ENCODE assay signal across 8 cellular contexts in the genomic region with DNA sequence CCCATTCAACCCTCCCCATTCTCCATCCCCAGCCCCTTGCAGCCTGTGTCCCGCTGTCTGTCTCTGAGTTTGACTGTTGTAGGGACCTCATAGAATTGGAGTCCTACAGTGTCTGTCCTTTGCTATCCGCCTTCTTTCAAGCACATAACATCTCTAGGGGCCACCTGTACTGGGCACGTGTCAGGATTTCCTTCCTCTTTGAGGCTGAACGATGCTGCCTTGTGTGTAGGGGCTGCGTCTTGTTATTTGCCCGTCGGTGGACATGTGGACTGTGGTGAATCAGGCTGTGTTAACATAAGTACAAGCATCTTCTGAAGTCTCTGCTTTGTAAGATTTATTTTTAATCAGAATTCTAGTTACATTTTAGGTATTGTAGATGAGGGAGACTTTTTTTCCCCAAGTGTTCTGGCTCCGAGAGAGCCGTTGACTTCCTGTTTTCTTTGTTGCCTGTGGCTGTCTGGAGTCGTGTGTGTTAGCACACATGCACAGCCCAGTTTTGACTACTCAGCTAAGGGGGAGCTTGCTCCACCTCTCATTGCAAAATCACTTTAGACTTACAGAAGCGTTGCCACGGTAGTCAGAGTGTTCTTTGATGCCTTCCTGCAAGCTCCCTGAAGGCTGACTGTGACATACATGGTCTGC. TPM values are rescaled to one million over a fixed set of nuclear protein-coding genes. Genes with fewer than 3 reads are reported as not detected.
DNase-seq lines count a peak whose midpoint lies in the region; ATAC-seq and TF ChIP-seq lines count a peak whose summit lies in the region.

No MANE protein-coding gene starts in this region.

- H3K27ac ChIP-seq in DOHH2 (ENCODE audit: low read depth, low read length) (peak overlapping the region; percentile 67), duodenal mucosa (ENCODE audit: low read depth, low read length) (no peak overlapping the region), SJCRH30 (no peak overlapping the region)

- no TSS peak for BruUV-seq in Caco-2 (replicated peaks; lab: Mats Ljungman, UMichigan)

- H3K9me3 Mint-ChIP-seq in natural killer cell (no peaks in the 10 kb centered on the region), mesothelial cell of epicardium (no peaks in the 10 kb centered on the region), Caco-2 (ENCODE audit: unreplicated experiment) (no peaks in the 10 kb centered on the region)

- CTCF ChIA-PET in Caco-2 (lab: Charles Lee) = no interaction called here

- H3K27me3 ChIP-seq in DOHH2 (ENCODE audit: control insufficient read depth, low read length) (no peaks in the 10 kb centered on the region), duodenal mucosa (ENCODE audit: control insufficient read depth in 1 of 2, insufficient read depth in 2 of 2, low read length in 2 of 2) (no peaks in the 10 kb centered on the region), SJCRH30 (no peaks in the 10 kb centered on the region), Caco-2 (replicated peaks; ENCODE audit: control insufficient read depth, insufficient read depth, low read length) (no peaks in the 10 kb centered on the region)

- H3K27ac Mint-ChIP-seq in natural killer cell (peak overlapping the region; percentile 44 to 58), mesothelial cell of epicardium (no peak overlapping the region), Caco-2 (ENCODE audit: unreplicated experiment) (no peak overlapping the region)

- DNase-seq in T-helper 1 cell (peak in 3 of 5 donors; percentile 23 to 66 (median 25)), natural killer cell (no peak), SJCRH30 (no peak), mesothelial cell of epicardium (ENCODE audit: low spot score in 2 of 2, unreplicated experiment in 2 of 2) (no peak), Caco-2 (no peak)

- peak; percentile 50 to 84 (median 82) for ATAC-seq in natural killer cell
- no peak for ATAC-seq in HG03432 (IDR thresholded peaks at IDR 0.05; ENCODE audit: unreplicated experiment)

- H3K4me1 ChIP-seq in DOHH2 (ENCODE audit: control insufficient read depth, low read length) (peaks cover 20% of the 10 kb centered on the region), duodenal mucosa (ENCODE audit: control insufficient read depth in 1 of 2, insufficient read depth in 2 of 2, low read length in 2 of 2) (peaks cover 23 to 25% of the 10 kb centered on the region in 2 donors), SJCRH30 (no peaks in the 10 kb centered on the region), Caco-2 (no peaks in the 10 kb centered on the region)

- TF ChIP-seq CTCF in DOHH2 (IDR thresholded peaks at IDR 0.05; ENCODE audit: low read depth, low read length, poor library complexity, severe bottlenecking) (no peak), natural killer cell (IDR thresholded peaks at IDR 0.05) (no peak), mesothelial cell of epicardium (IDR thresholded peaks at IDR 0.05; ENCODE audit: unreplicated experiment) (no peak), Caco-2 (IDR thresholded peaks at IDR 0.05; ENCODE audit: insufficient read depth in 1 of 2, low read depth in 1 of 2, low read length in 1 of 2, severe bottlenecking in 1 of 2, unreplicated experiment in 1 of 2) (no peak)

- H3K4me3 Mint-ChIP-seq in natural killer cell (peak overlapping the region; percentile 45), mesothelial cell of epicardium (no peak overlapping the region), Caco-2 (ENCODE audit: unreplicated experiment) (no peak overlapping the region)

- H3K36me3 ChIP-seq in DOHH2 (ENCODE audit: control insufficient read depth, low read length) = peaks cover 71% of the 10 kb centered on the region
- H3K36me3 ChIP-seq in duodenal mucosa (ENCODE audit: control insufficient read depth in 1 of 2, insufficient read depth in 2 of 2, low read length in 2 of 2) = peaks cover 51 to 76% of the 10 kb centered on the region in 2 donors
- peaks cover 91% of the 10 kb centered on the region for H3K36me3 ChIP-seq in SJCRH30
- H3K36me3 ChIP-seq in Caco-2 (ENCODE audit: control insufficient read depth, insufficient read depth, low read length) = peaks cover 17% of the 10 kb centered on the region

- H3K9me2 ChIP-seq in DOHH2 (replicated peaks; ENCODE audit: control insufficient read depth, low read length) = no peaks in the 10 kb centered on the region

- no peaks in the 10 kb centered on the region for H3F3A ChIP-seq in DOHH2 (ENCODE audit: control insufficient read depth, insufficient read depth)

- intact Hi-C loops in natural killer cell (cut with micrococcal nuclease) = no loop called here
- intact Hi-C loops in Caco-2 (cut with micrococcal nuclease; ENCODE audit: unreplicated experiment) = no loop called here

- peaks cover 13 to 14% of the 10 kb centered on the region in 2 donors for H3K4me1 Mint-ChIP-seq in natural killer cell
- H3K4me1 Mint-ChIP-seq in mesothelial cell of epicardium = no peaks in the 10 kb centered on the region
- H3K4me1 Mint-ChIP-seq in Caco-2 (ENCODE audit: low read depth, unreplicated experiment) = no peaks in the 10 kb centered on the region

- POLR2A ChIA-PET in Caco-2 (lab: Charles Lee) = no interaction called here

- peak overlapping the region; percentile 50 for H3K4me2 ChIP-seq in DOHH2 (ENCODE audit: low read length)

- H3K27me3 Mint-ChIP-seq in natural killer cell (ENCODE audit: low read depth in 2 of 2) (no peaks in the 10 kb centered on the region), mesothelial cell of epicardium (ENCODE audit: low read depth) (no peaks in the 10 kb centered on the region), Caco-2 (ENCODE audit: insufficient read depth, unreplicated experiment) (no peaks in the 10 kb centered on the region)

- no peaks in the 10 kb centered on the region for H3K36me3 Mint-ChIP-seq in natural killer cell
- H3K36me3 Mint-ChIP-seq in mesothelial cell of epicardium = peaks cover 16% of the 10 kb centered on the region
- H3K36me3 Mint-ChIP-seq in Caco-2 (ENCODE audit: insufficient read depth, unreplicated experiment) = peaks cover 93% of the 10 kb centered on the region

- H4K20me1 ChIP-seq in DOHH2 (ENCODE audit: control insufficient read depth, insufficient read depth, low read depth, low read length) = no peaks in the 10 kb centered on the region

- H3K79me2 ChIP-seq in DOHH2 (ENCODE audit: control insufficient read depth, low read length) = peaks cover 17% of the 10 kb centered on the region

- H3K9ac ChIP-seq in duodenal mucosa (ENCODE audit: low read depth in 1 of 2, low read length in 2 of 2) = peak overlapping the region; percentile 13 to 28

- H3K9me3 ChIP-seq in DOHH2 (ENCODE audit: control insufficient read depth, insufficient read depth, low read length) = no peaks in the 10 kb centered on the region
- no peaks in the 10 kb centered on the region for H3K9me3 ChIP-seq in duodenal mucosa (ENCODE audit: control insufficient read depth in 1 of 2, low read length in 2 of 2)
- no peaks in the 10 kb centered on the region for H3K9me3 ChIP-seq in SJCRH30 (replicated peaks)
- no peaks in the 10 kb centered on the region for H3K9me3 ChIP-seq in Caco-2

- peak overlapping the region; percentile 22 for H3K4me3 ChIP-seq in DOHH2 (ENCODE audit: low read length)
- H3K4me3 ChIP-seq in duodenal mucosa (ENCODE audit: low read depth in 1 of 2, low read length in 2 of 2) = peak overlapping the region; percentile 1 to 25
- H3K4me3 ChIP-seq in SJCRH30 = no peak overlapping the region
- H3K4me3 ChIP-seq in Caco-2 (ENCODE audit: low read depth, low read length) = no peak overlapping the region

RNA-seq across cellular contexts. Expression of gene SPG7, which starts 26.1 kb away (rescaled TPM):
- total RNA-seq in natural killer cell = 100 to 1,000 TPM; 142 to 195 (median 180) TPM
- 137 and 161 TPM in 2 replicates for total RNA-seq in SJCRH30 (2014; rRNA removed; shearing (Covaris generic))
- 186 to 199 TPM (median 187 TPM) in 3 replicates for total RNA-seq in mesothelial cell of epicardium
- total RNA-seq in Caco-2 (2022) = 159 and 178 TPM in 2 replicates

RNA-seq across cellular contexts. Expression of gene RPL13, which starts 26.2 kb away (rescaled TPM):
- total RNA-seq in natural killer cell (1,000 to 10,000 TPM; 1,286 to 1,549 (median 1,294) TPM), mesothelial cell of epicardium (2,065 to 2,192 TPM (median 2,184 TPM) in 3 replicates), Caco-2 (2022) (2,846 and 2,897 TPM in 2 replicates)
- 5,665 and 6,596 TPM in 2 replicates for total RNA-seq in SJCRH30 (2014; rRNA removed; shearing (Covaris generic))

RNA-seq across cellular contexts. Expression of gene CPNE7, which starts 41.3 kb away (rescaled TPM):
- total RNA-seq in natural killer cell (1 to 10 TPM; 1.1 to 1.8 (median 1.2) TPM), mesothelial cell of epicardium (1.2 to 1.7 TPM (median 1.2 TPM) in 3 replicates), Caco-2 (2022) (40.4 and 50.0 TPM in 2 replicates)
- total RNA-seq in SJCRH30 (2014; rRNA removed; shearing (Covaris generic)) = not detected in 2 replicates

RNA-seq across cellular contexts. Expression of gene ANKRD11, which starts 43.9 kb away (rescaled TPM):
- total RNA-seq in natural killer cell (100 to 1,000 TPM; 230 to 299 (median 287) TPM), mesothelial cell of epicardium (230 to 247 TPM (median 233 TPM) in 3 replicates), Caco-2 (2022) (297 TPM in 2 replicates)
- total RNA-seq in SJCRH30 (2014; rRNA removed; shearing (Covaris generic)) = 105 and 116 TPM in 2 replicates

Comparison
In these comparisons a context has a peak if more than half of its experiments do, and no peak if none do; other contexts are left out.
1. H3K4me3 ChIP-seq: peak in DOHH2 (single experiment) and duodenal mucosa (2 of 2); none in SJCRH30 (single experiment) and Caco-2 (single experiment).
2. DNase-seq: peak in T-helper 1 cell (3 of 5); none in natural killer cell (single experiment), SJCRH30 (0 of 2), mesothelial cell of epicardium (0 of 2) and Caco-2 (0 of 2).
3. H3K27ac Mint-ChIP-seq: peak in natural killer cell (2 of 2); none in mesothelial cell of epicardium (single experiment) and Caco-2 (single experiment).
4. RNA of gene CPNE7, which starts 41.3 kb away (total RNA-seq): 40.4 to 50.0 TPM in Caco-2; 1.2 to 1.7 TPM in mesothelial cell of epicardium, 1.1 to 1.8 TPM in natural killer cell and not detected in SJCRH30; every median in the first group is over 10 times any median in the second.